In genomic region chr11:1872267-1872985, GRCh38 we compare ENCODE assay signal across 14 cellular contexts. TPM values are rescaled to one million over a fixed set of nuclear protein-coding genes. Genes with fewer than 3 reads are reported as not detected.
DNase-seq lines count a peak whose midpoint lies in the region; ATAC-seq and TF ChIP-seq lines count a peak whose summit lies in the region.
"Had no signal": no experiment of that assay in that cellular context is flagged by ENCODE, and none has a peak within 500 bp of the region (broad histone marks: within the 10 kb centered on the region; RNA-seq: fewer than 3 reads in every experiment).

No MANE protein-coding gene starts in this region.

- H3K4ac ChIP-seq in mesenchymal stem cell (ENCODE audit: low read depth in 1 of 2, low read length in 2 of 2) = no peak overlapping the region

- POLR2A ChIA-PET in activated CD4-positive, alpha-beta memory T cell treated with anti-CD3 and anti-CD28 coated beads for 36 hours (lab: Charles Lee) = no interaction called here
- POLR2A ChIA-PET in activated CD4-positive, alpha-beta memory T cell treated with anti-CD3 and anti-CD28 coated beads, Interleukin-2, amount 10 ng/mL, durations not matched to agents 7 days and 5 days (lab: Charles Lee) = no interaction called here

- H4K8ac ChIP-seq in mesenchymal stem cell (ENCODE audit: low read length) = no peak overlapping the region

- peaks cover 45% of the 10 kb centered on the region for H3K4me1 Mint-ChIP-seq in activated CD4-positive, alpha-beta memory T cell treated with anti-CD3 and anti-CD28 coated beads for 36 hours (ENCODE audit: low read depth)
- H3K4me1 Mint-ChIP-seq in activated CD4-positive, alpha-beta memory T cell treated with anti-CD3 and anti-CD28 coated beads, Interleukin-2, amount 10 ng/mL, durations not matched to agents 7 days and 5 days = peaks cover 46% of the 10 kb centered on the region
- H3K4me1 Mint-ChIP-seq in stimulated activated naive B cell treated with anti-CD40 and anti-IgM and Interleukin-4, amounts not matched to agents 10 μg/mL and 1 μg/mL and 100 μg/mL, for 72 hours = peaks cover 52 to 84% of the 10 kb centered on the region in 2 donors
- H3K4me1 Mint-ChIP-seq in T-helper 2 cell treated with Interferon-gamma antibody and Interleukin-4, amounts not matched to agents 5 μg/mL and 100 μg/mL, for 36 hours (ENCODE audit: low read depth) = peaks cover 24% of the 10 kb centered on the region

- H2BK15ac ChIP-seq in mesenchymal stem cell (ENCODE audit: low read depth, poor library complexity, severe bottlenecking) = no peak overlapping the region

- H4K91ac ChIP-seq in mesenchymal stem cell (ENCODE audit: low read length) = no peak overlapping the region

- ATAC-seq in stimulated activated naive B cell treated with anti-CD40 and anti-IgM and Interleukin-4, amounts not matched to agents 10 μg/mL and 1 μg/mL and 100 μg/mL, for 72 hours (replicated peaks) = no peak
- no peak for ATAC-seq in GM18867 (IDR thresholded peaks at IDR 0.05; ENCODE audit: unreplicated experiment)

- DNase-seq in activated CD4-positive, alpha-beta memory T cell treated with anti-CD3 and anti-CD28 coated beads for 36 hours = no peak
- DNase-seq in activated CD4-positive, alpha-beta memory T cell treated with anti-CD3 and anti-CD28 coated beads, Interleukin-2, amount 10 ng/mL, durations not matched to agents 7 days and 5 days = no peak
- no peak for DNase-seq in coronary artery (ENCODE audit: low spot score)
- no peak for DNase-seq in mesenchymal stem cell
- no peak for DNase-seq in stimulated activated naive B cell treated with anti-CD40 and anti-IgM and Interleukin-4, amounts not matched to agents 10 μg/mL and 1 μg/mL and 100 μg/mL, for 72 hours
- no peak for DNase-seq in epidermal melanocyte (ENCODE audit: insufficient read length, low spot score)
- no peak for DNase-seq in T-helper 2 cell treated with Interferon-gamma antibody and Interleukin-4, amounts not matched to agents 5 μg/mL and 100 μg/mL, for 36 hours (ENCODE audit: low spot score)
- DNase-seq: central memory CD4-positive, alpha-beta T cell; NK-92 treated with Interleukin-12 subunit alpha and Interleukin-12 subunit beta, amount 100 ng/mL, for 24 hours; trophoblast cell had no signal

- H2BK12ac ChIP-seq in mesenchymal stem cell (ENCODE audit: low read length in 2 of 2) = peak overlapping the region in 1 of 2 experiments; percentile 60

- no peaks in the 10 kb centered on the region for H3K9me3 Mint-ChIP-seq in activated CD4-positive, alpha-beta memory T cell treated with anti-CD3 and anti-CD28 coated beads for 36 hours
- no peaks in the 10 kb centered on the region for H3K9me3 Mint-ChIP-seq in activated CD4-positive, alpha-beta memory T cell treated with anti-CD3 and anti-CD28 coated beads, Interleukin-2, amount 10 ng/mL, durations not matched to agents 7 days and 5 days
- H3K9me3 Mint-ChIP-seq in stimulated activated naive B cell treated with anti-CD40 and anti-IgM and Interleukin-4, amounts not matched to agents 10 μg/mL and 1 μg/mL and 100 μg/mL, for 72 hours = no peaks in the 10 kb centered on the region
- no peaks in the 10 kb centered on the region for H3K9me3 Mint-ChIP-seq in T-helper 2 cell treated with Interferon-gamma antibody and Interleukin-4, amounts not matched to agents 5 μg/mL and 100 μg/mL, for 36 hours
- H3K9me3 Mint-ChIP-seq: activated T-helper 2 cell treated with anti-CD3 and anti-CD28 coated beads, Interferon-gamma antibody, Interleukin-2, Interleukin-4, amounts not matched to agents 10 μg/mL and 5 μg/mL and 100 μg/mL, durations not matched to agents 14 hours and 24 hours and 36 hours had no signal

- H3K36me3 Mint-ChIP-seq in activated CD4-positive, alpha-beta memory T cell treated with anti-CD3 and anti-CD28 coated beads for 36 hours = no peaks in the 10 kb centered on the region
- H3K36me3 Mint-ChIP-seq in activated CD4-positive, alpha-beta memory T cell treated with anti-CD3 and anti-CD28 coated beads, Interleukin-2, amount 10 ng/mL, durations not matched to agents 7 days and 5 days (ENCODE audit: low read depth) = peaks cover 12% of the 10 kb centered on the region
- peaks cover 20 to 47% of the 10 kb centered on the region in 2 donors for H3K36me3 Mint-ChIP-seq in stimulated activated naive B cell treated with anti-CD40 and anti-IgM and Interleukin-4, amounts not matched to agents 10 μg/mL and 1 μg/mL and 100 μg/mL, for 72 hours
- peaks cover 11% of the 10 kb centered on the region for H3K36me3 Mint-ChIP-seq in T-helper 2 cell treated with Interferon-gamma antibody and Interleukin-4, amounts not matched to agents 5 μg/mL and 100 μg/mL, for 36 hours (ENCODE audit: low read depth)

- H2BK120ac ChIP-seq in mesenchymal stem cell (ENCODE audit: low read depth, low read length) = no peak overlapping the region

- H3K4me1 ChIP-seq in mesenchymal stem cell (ENCODE audit: control insufficient read depth, insufficient read depth, low read depth, low read length) = peaks cover 70% of the 10 kb centered on the region

- H3K9me3 ChIP-seq in mesenchymal stem cell (ENCODE audit: control insufficient read depth, low read length) = no peaks in the 10 kb centered on the region

- H3K4me3 Mint-ChIP-seq in activated CD4-positive, alpha-beta memory T cell treated with anti-CD3 and anti-CD28 coated beads for 36 hours = no peak overlapping the region
- H3K4me3 Mint-ChIP-seq in activated CD4-positive, alpha-beta memory T cell treated with anti-CD3 and anti-CD28 coated beads, Interleukin-2, amount 10 ng/mL, durations not matched to agents 7 days and 5 days = no peak overlapping the region
- no peak overlapping the region for H3K4me3 Mint-ChIP-seq in stimulated activated naive B cell treated with anti-CD40 and anti-IgM and Interleukin-4, amounts not matched to agents 10 μg/mL and 1 μg/mL and 100 μg/mL, for 72 hours
- H3K4me3 Mint-ChIP-seq in T-helper 2 cell treated with Interferon-gamma antibody and Interleukin-4, amounts not matched to agents 5 μg/mL and 100 μg/mL, for 36 hours = no peak overlapping the region

- H2AFZ ChIP-seq in mesenchymal stem cell (ENCODE audit: low read depth, low read length) = no peak overlapping the region

- peak overlapping the region; percentile 70 for H2AK5ac ChIP-seq in mesenchymal stem cell (ENCODE audit: low read length, severe bottlenecking)

- H3K27ac ChIP-seq in coronary artery (peak overlapping the region in 1 of 2 donors; percentile 91), mesenchymal stem cell (ENCODE audit: low read length, poor library complexity, severe bottlenecking) (no peak overlapping the region)

- no peak overlapping the region for H2BK5ac ChIP-seq in mesenchymal stem cell (ENCODE audit: low read depth, low read length, poor library complexity, severe bottlenecking)

- no peak overlapping the region for H3K14ac ChIP-seq in mesenchymal stem cell (ENCODE audit: low read length in 2 of 2)

- H3K4me3 ChIP-seq in coronary artery (peak overlapping the region; percentile 55), mesenchymal stem cell (ENCODE audit: insufficient read depth in 1 of 2, low read depth in 1 of 2, low read length in 2 of 2) (peak overlapping the region in 1 of 2 experiments; percentile 86)

- H3K79me1 ChIP-seq in mesenchymal stem cell (replicated peaks; ENCODE audit: low read length, poor library complexity, severe bottlenecking) = peaks cover 2% of the 10 kb centered on the region

- peak overlapping the region; percentile 8 for H3K27ac Mint-ChIP-seq in activated CD4-positive, alpha-beta memory T cell treated with anti-CD3 and anti-CD28 coated beads for 36 hours
- H3K27ac Mint-ChIP-seq in activated CD4-positive, alpha-beta memory T cell treated with anti-CD3 and anti-CD28 coated beads, Interleukin-2, amount 10 ng/mL, durations not matched to agents 7 days and 5 days = no peak overlapping the region
- peak overlapping the region; percentile 73 for H3K27ac Mint-ChIP-seq in stimulated activated naive B cell treated with anti-CD40 and anti-IgM and Interleukin-4, amounts not matched to agents 10 μg/mL and 1 μg/mL and 100 μg/mL, for 72 hours
- no peak overlapping the region for H3K27ac Mint-ChIP-seq in T-helper 2 cell treated with Interferon-gamma antibody and Interleukin-4, amounts not matched to agents 5 μg/mL and 100 μg/mL, for 36 hours
- H3K27ac Mint-ChIP-seq: activated T-helper 2 cell treated with anti-CD3 and anti-CD28 coated beads, Interferon-gamma antibody, Interleukin-2, Interleukin-4, amounts not matched to agents 10 μg/mL and 5 μg/mL and 100 μg/mL, durations not matched to agents 14 hours and 24 hours and 36 hours had no signal

- no peaks in the 10 kb centered on the region for H3K27me3 Mint-ChIP-seq in activated CD4-positive, alpha-beta memory T cell treated with anti-CD3 and anti-CD28 coated beads for 36 hours
- no peaks in the 10 kb centered on the region for H3K27me3 Mint-ChIP-seq in activated CD4-positive, alpha-beta memory T cell treated with anti-CD3 and anti-CD28 coated beads, Interleukin-2, amount 10 ng/mL, durations not matched to agents 7 days and 5 days
- H3K27me3 Mint-ChIP-seq in stimulated activated naive B cell treated with anti-CD40 and anti-IgM and Interleukin-4, amounts not matched to agents 10 μg/mL and 1 μg/mL and 100 μg/mL, for 72 hours = no peaks in the 10 kb centered on the region
- no peaks in the 10 kb centered on the region for H3K27me3 Mint-ChIP-seq in T-helper 2 cell treated with Interferon-gamma antibody and Interleukin-4, amounts not matched to agents 5 μg/mL and 100 μg/mL, for 36 hours (ENCODE audit: low read depth)

- CTCF ChIA-PET in activated CD4-positive, alpha-beta memory T cell treated with anti-CD3 and anti-CD28 coated beads for 36 hours (lab: Charles Lee) = interaction anchor here (0.7 to 1.2 kb wide), 2 partner anchors 10 to 40 kb away, joined by 3 to 4 read pairs; no protein-coding TSS in a partner anchor
- CTCF ChIA-PET in activated CD4-positive, alpha-beta memory T cell treated with anti-CD3 and anti-CD28 coated beads, Interleukin-2, amount 10 ng/mL, durations not matched to agents 7 days and 5 days (lab: Charles Lee) = no interaction called here

- H3K4me2 ChIP-seq in mesenchymal stem cell (ENCODE audit: low read length, poor library complexity, severe bottlenecking) = no peak overlapping the region

- no peak for TF ChIP-seq CTCF in coronary artery (IDR thresholded peaks at IDR 0.05)

- H3K9ac ChIP-seq in mesenchymal stem cell (ENCODE audit: low read length) = peak overlapping the region; percentile 88

- intact Hi-C loops in activated CD4-positive, alpha-beta memory T cell treated with anti-CD3 and anti-CD28 coated beads for 36 hours (cut with micrococcal nuclease) = no loop called here

- H3K27me3 ChIP-seq in mesenchymal stem cell (ENCODE audit: control insufficient read depth in 1 of 2, insufficient read depth in 1 of 2, low read length in 2 of 2) = peaks cover 0 to 30% of the 10 kb centered on the region in 2 experiments

- H3K36me3 ChIP-seq in mesenchymal stem cell (ENCODE audit: control insufficient read depth in 1 of 2, insufficient read depth in 2 of 2, low read depth in 1 of 2, low read length in 2 of 2) = no peaks in the 10 kb centered on the region

- WGBS in mesenchymal stem cell = 78% methylated on average over 24 of the region's 25 CpGs

- H3K18ac ChIP-seq in mesenchymal stem cell (ENCODE audit: low read depth in 1 of 2, low read length in 2 of 2) = no peak overlapping the region

- H3K23ac ChIP-seq in mesenchymal stem cell (ENCODE audit: low read length in 2 of 2) = no peak overlapping the region

RNA-seq across cellular contexts. Expression of gene PRR33, which starts 19.3 kb away (rescaled TPM):
- under 1 TPM in 1 of 2 experiments, not detected in 1; 0.07 TPM for total RNA-seq in activated CD4-positive, alpha-beta memory T cell treated with anti-CD3 and anti-CD28 coated beads for 36 hours
- under 1 TPM; 0.08 TPM for total RNA-seq in activated CD4-positive, alpha-beta memory T cell treated with anti-CD3 and anti-CD28 coated beads, Interleukin-2, amount 10 ng/mL, durations not matched to agents 7 days and 5 days
- not detected for polyA plus RNA-seq in mesenchymal stem cell (2013, experiment 1 of 2)
- not detected for polyA plus RNA-seq in mesenchymal stem cell (2013, experiment 2 of 2)
- total RNA-seq: A172, epithelial cell of proximal tubule had no signal

RNA-seq across cellular contexts. Expression of gene LSP1, which starts 19.5 kb away (rescaled TPM):
- 100 to 1,000 TPM; 179 to 181 TPM for total RNA-seq in activated CD4-positive, alpha-beta memory T cell treated with anti-CD3 and anti-CD28 coated beads for 36 hours
- total RNA-seq in activated CD4-positive, alpha-beta memory T cell treated with anti-CD3 and anti-CD28 coated beads, Interleukin-2, amount 10 ng/mL, durations not matched to agents 7 days and 5 days = 100 to 1,000 TPM; 590 TPM
- 1.3 TPM for polyA plus RNA-seq in mesenchymal stem cell (2013, experiment 1 of 2)
- 1.3 TPM for polyA plus RNA-seq in mesenchymal stem cell (2013, experiment 2 of 2)
- total RNA-seq: epithelial cell of proximal tubule had no signal

RNA-seq across cellular contexts. Expression of gene TNNI2, which starts 33.6 kb away (rescaled TPM):
- total RNA-seq in activated CD4-positive, alpha-beta memory T cell treated with anti-CD3 and anti-CD28 coated beads for 36 hours = not detected
- total RNA-seq in activated CD4-positive, alpha-beta memory T cell treated with anti-CD3 and anti-CD28 coated beads, Interleukin-2, amount 10 ng/mL, durations not matched to agents 7 days and 5 days = under 1 TPM; 0.38 to 0.60 TPM
- polyA plus RNA-seq in mesenchymal stem cell (2013, experiment 1 of 2) = not detected
- polyA plus RNA-seq in mesenchymal stem cell (2013, experiment 2 of 2) = 0.07 TPM
- total RNA-seq: A172, epithelial cell of proximal tubule had no signal

RNA-seq across cellular contexts. Expression of gene SYT8, which starts 37.6 kb away (rescaled TPM):
- total RNA-seq in activated CD4-positive, alpha-beta memory T cell treated with anti-CD3 and anti-CD28 coated beads for 36 hours = not detected
- total RNA-seq in activated CD4-positive, alpha-beta memory T cell treated with anti-CD3 and anti-CD28 coated beads, Interleukin-2, amount 10 ng/mL, durations not matched to agents 7 days and 5 days = not detected
- not detected for polyA plus RNA-seq in mesenchymal stem cell (2013, experiment 1 of 2)
- polyA plus RNA-seq in mesenchymal stem cell (2013, experiment 2 of 2) = not detected
- total RNA-seq: A172; activated T-helper 2 cell treated with anti-CD3 and anti-CD28 coated beads, Interferon-gamma antibody, Interleukin-2, Interleukin-4, amounts not matched to agents 10 μg/mL and 5 μg/mL and 100 μg/mL, durations not matched to agents 14 hours and 24 hours and 36 hours had no signal

RNA-seq across cellular contexts. Expression of gene TNNT3, which starts 47.1 kb away (rescaled TPM):
- total RNA-seq in activated CD4-positive, alpha-beta memory T cell treated with anti-CD3 and anti-CD28 coated beads for 36 hours = 1 to 10 TPM; 6.0 to 6.8 TPM
- 1 to 10 TPM; 6.6 to 9.7 TPM for total RNA-seq in activated CD4-positive, alpha-beta memory T cell treated with anti-CD3 and anti-CD28 coated beads, Interleukin-2, amount 10 ng/mL, durations not matched to agents 7 days and 5 days
- not detected for polyA plus RNA-seq in mesenchymal stem cell (2013, experiment 1 of 2)
- polyA plus RNA-seq in mesenchymal stem cell (2013, experiment 2 of 2) = not detected
- total RNA-seq: A172, epithelial cell of proximal tubule had no signal

Comparison
In these comparisons a context has a peak if more than half of its experiments do, and no peak if none do; other contexts are left out.
1. H3K27ac Mint-ChIP-seq: peak in activated CD4-positive, alpha-beta memory T cell treated with anti-CD3 and anti-CD28 coated beads for 36 hours (single experiment) and stimulated activated naive B cell treated with anti-CD40 and anti-IgM and Interleukin-4, amounts not matched to agents 10 μg/mL and 1 μg/mL and 100 μg/mL, for 72 hours (single experiment); none in activated CD4-positive, alpha-beta memory T cell treated with anti-CD3 and anti-CD28 coated beads, Interleukin-2, amount 10 ng/mL, durations not matched to agents 7 days and 5 days (single experiment) and T-helper 2 cell treated with Interferon-gamma antibody and Interleukin-4, amounts not matched to agents 5 μg/mL and 100 μg/mL, for 36 hours (single experiment).